24 cellular contexts compared by ENCODE assay signal in genomic region chr2:51720826-51721225, GRCh38.
"Had no signal": no experiment of that assay in that cellular context is flagged by ENCODE, and none has a peak within 500 bp of the region (broad histone marks: within the 10 kb centered on the region; RNA-seq: fewer than 3 reads in every experiment).

No MANE protein-coding gene starts in this region.

- H3K36me3 ChIP-seq: heart right ventricle, right lobe of liver, tibial nerve, upper lobe of right lung, vagina had no signal

- H3K79me2 ChIP-seq: parathyroid adenoma had no signal

- H3K9me3 ChIP-seq: psoas muscle, right lobe of liver, testis, tibial nerve, upper lobe of right lung, vagina had no signal

- ATAC-seq: heart right ventricle; left lobe of liver; naive thymus-derived CD4-positive, alpha-beta T cell; psoas muscle; stimulated activated naive B cell treated with anti-CD40 and anti-IgM and Interleukin-4, amounts not matched to agents 10 μg/mL and 1 μg/mL and 100 μg/mL, for 72 hours; stimulated activated naive CD8-positive, alpha-beta T cell treated with anti-CD3 and anti-CD28 coated beads, Interleukin-15, amount 100 ng/mL, for 72 hours; upper lobe of right lung had no signal

- H3K27me3 ChIP-seq: heart right ventricle, right lobe of liver, testis, tibial nerve, upper lobe of right lung, vagina had no signal

- H3K4me1 ChIP-seq: heart right ventricle, parathyroid adenoma, psoas muscle, right lobe of liver, testis, tibial nerve, upper lobe of right lung, vagina had no signal

- DNase-seq: effector CD4-positive, alpha-beta T cell; endodermal cell; erythroblast; foreskin melanocyte; heart right ventricle; hypothalamus; islet precursor cell; mammary epithelial cell; naive thymus-derived CD4-positive, alpha-beta T cell; nephron progenitor cell; psoas muscle; retina; right lobe of liver; stimulated activated CD4-positive, alpha-beta T cell treated with anti-CD3 and anti-CD28 coated beads, Interleukin-2, amount 100 ng/mL, for 24 hours; stimulated activated CD4-positive, alpha-beta T cell treated with anti-CD3 and anti-CD28 coated beads, Interleukin-4, amount 100 ng/mL, for 4 hours; stimulated activated naive B cell treated with anti-CD40 and anti-IgM and Interleukin-4, amounts not matched to agents 10 μg/mL and 1 μg/mL and 100 μg/mL, for 72 hours; stimulated activated naive CD8-positive, alpha-beta T cell treated with anti-CD3 and anti-CD28 coated beads, Interleukin-15, amount 100 ng/mL, for 72 hours; testis; upper lobe of right lung had no signal

- H3K27ac ChIP-seq: coronary artery, heart right ventricle, parathyroid adenoma, psoas muscle, right lobe of liver, testis, tibial nerve, upper lobe of right lung, vagina had no signal

- H2AFZ ChIP-seq: parathyroid adenoma had no signal

- H3K9ac ChIP-seq: parathyroid adenoma had no signal

- H3K4me3 ChIP-seq: coronary artery, heart right ventricle, psoas muscle, right lobe of liver, testis, tibial nerve, upper lobe of right lung, vagina had no signal
